ENCODE assay signal across 7 cellular contexts in the genomic region with DNA sequence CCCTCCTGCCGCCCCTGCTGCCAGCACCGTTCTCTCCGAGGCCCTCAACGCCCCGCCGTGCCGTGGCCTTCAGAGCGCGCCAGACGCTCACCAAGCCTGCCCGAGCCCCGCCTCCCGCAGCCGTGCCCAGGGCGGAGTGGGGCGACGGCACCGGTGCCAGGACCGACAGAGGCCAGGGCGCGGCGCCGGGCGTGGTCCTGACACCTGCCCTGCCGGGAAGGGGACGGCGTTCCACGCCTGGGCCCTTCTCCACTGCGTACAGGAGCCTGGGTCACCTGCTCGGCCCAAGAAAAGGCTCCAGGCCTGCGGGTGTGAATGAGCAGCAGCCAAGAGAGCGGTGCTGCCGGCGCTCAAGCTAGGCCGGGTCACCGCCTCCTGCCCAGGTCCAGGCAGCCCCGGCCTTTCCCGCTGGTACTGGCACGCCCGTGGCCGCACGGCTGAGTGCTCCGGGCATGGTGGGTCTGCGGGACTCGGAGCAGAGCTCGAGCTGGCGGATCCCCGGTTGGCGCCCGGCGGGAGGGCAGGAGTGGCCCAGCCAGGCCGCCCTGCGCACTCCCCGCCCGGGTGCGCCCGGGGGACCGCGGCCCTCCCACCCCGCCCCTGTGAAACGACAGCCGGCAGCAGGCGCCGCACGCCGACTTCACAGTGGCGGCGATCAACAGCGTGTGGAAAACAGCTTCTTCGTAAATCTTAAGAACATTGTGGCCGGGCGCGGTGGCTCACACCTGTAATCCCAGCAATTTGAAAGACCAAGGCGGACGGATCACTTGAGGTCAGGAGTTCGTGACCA. TPM values are rescaled to one million over a fixed set of nuclear protein-coding genes. Genes with fewer than 3 reads are reported as not detected.
DNase-seq lines count a peak whose midpoint lies in the region; ATAC-seq and TF ChIP-seq lines count a peak whose summit lies in the region.

No MANE protein-coding gene starts in this region.

- H4K20me1 ChIP-seq in MM.1S (ENCODE audit: insufficient read depth, low read length), result no peaks in the 10 kb centered on the region
- H4K20me1 ChIP-seq in hepatocyte (ENCODE audit: insufficient read depth, poor library complexity, severe bottlenecking), result no peaks in the 10 kb centered on the region

- no peaks in the 10 kb centered on the region for H3K9me3 ChIP-seq in MM.1S (replicated peaks; ENCODE audit: insufficient read depth, low read length)
- no peaks in the 10 kb centered on the region for H3K9me3 ChIP-seq in hepatocyte (ENCODE audit: low read depth)
- peaks cover 0 to 5% (median 2%) of the 10 kb centered on the region in 4 donors for H3K9me3 ChIP-seq in sigmoid colon
- no peaks in the 10 kb centered on the region; the same call in 1 of the 2 replicates for H3K9me3 ChIP-seq in SJCRH30 (replicated peaks)

- no peak for TF ChIP-seq EP300 in sigmoid colon (IDR thresholded peaks at IDR 0.05)

- DNase-seq in MM.1S, result no peak
- DNase-seq in activated T-helper 9 cell treated with anti-CD3 and anti-CD28 coated beads, Interleukin-2, amount 50 U/mL, for 16 hours (ENCODE audit: low read depth), result peak; percentile 30
- DNase-seq in hepatocyte (ENCODE audit: low spot score), result peak; percentile 46
- DNase-seq in sigmoid colon, result peak; percentile 60
- DNase-seq in SJCRH30, result no peak

- TF ChIP-seq CTCF in MM.1S (IDR thresholded peaks at IDR 0.05; ENCODE audit: low read length) (no peak), hepatocyte (IDR thresholded peaks at IDR 0.05; ENCODE audit: poor library complexity) (no peak), sigmoid colon (IDR thresholded peaks at IDR 0.05) (no peak)

- H2AFZ ChIP-seq in MM.1S (ENCODE audit: low read length) (peak overlapping the region; percentile 42), hepatocyte (peak overlapping the region; percentile 43)

- ATAC-seq in HG03196 (IDR thresholded peaks at IDR 0.05; ENCODE audit: unreplicated experiment) (no peak), GM18873 (IDR thresholded peaks at IDR 0.05; ENCODE audit: low FRiP score, unreplicated experiment) (no peak)

- H3K4me2 ChIP-seq in MM.1S (ENCODE audit: low read depth, low read length), result peak overlapping the region; percentile 84
- H3K4me2 ChIP-seq in hepatocyte, result peak overlapping the region; percentile 93

- no peak overlapping the region for H3K9ac ChIP-seq in MM.1S (ENCODE audit: low read length)

- H3K36me3 ChIP-seq in MM.1S (replicated peaks; ENCODE audit: insufficient read depth, low read length), result no peaks in the 10 kb centered on the region
- H3K36me3 ChIP-seq in hepatocyte (replicated peaks; ENCODE audit: insufficient read depth, low read depth), result no peaks in the 10 kb centered on the region
- no peaks in the 10 kb centered on the region for H3K36me3 ChIP-seq in sigmoid colon
- no peaks in the 10 kb centered on the region for H3K36me3 ChIP-seq in SJCRH30

- H3K27ac ChIP-seq in MM.1S (ENCODE audit: low read length) (no peak overlapping the region), hepatocyte (no peak overlapping the region), sigmoid colon (peak overlapping the region in 1 of 4 donors; percentile 77), SJCRH30 (no peak overlapping the region)

- H3K4me1 ChIP-seq in MM.1S (ENCODE audit: low read length) (no peaks in the 10 kb centered on the region), hepatocyte (ENCODE audit: insufficient read depth) (peaks cover 29% of the 10 kb centered on the region), sigmoid colon (peaks cover 0 to 43% (median 37%) of the 10 kb centered on the region in 4 donors), SJCRH30 (peaks cover 11% of the 10 kb centered on the region)

- 3% methylated on average over 26 of the region's 76 CpGs for WGBS in hepatocyte (ENCODE audit: low lambda C conversion rate, missing lambda C conversion rate)
- WGBS in sigmoid colon, 2 donors, result 3 to 5% methylated on average over 76 of the region's 76 CpGs

- intact Hi-C loops in sigmoid colon (cut with DNase I), result loop anchor here (10.0 kb wide), 1 partner anchor 80 kb away; no protein-coding TSS in a partner anchor

- H3K27me3 ChIP-seq in MM.1S (replicated peaks; ENCODE audit: insufficient read depth, low read length), result peaks cover 9% of the 10 kb centered on the region; the same call in 1 of the 2 replicates
- peaks cover 53% of the 10 kb centered on the region for H3K27me3 ChIP-seq in hepatocyte
- H3K27me3 ChIP-seq in sigmoid colon, result peaks cover 39 to 85% (median 65%) of the 10 kb centered on the region in 3 donors
- H3K27me3 ChIP-seq in SJCRH30, result peaks cover 3% of the 10 kb centered on the region; the same call in 1 of the 2 replicates

- H3F3A ChIP-seq in MM.1S (ENCODE audit: insufficient read depth, low read length), result no peaks in the 10 kb centered on the region

- H3K79me2 ChIP-seq in MM.1S (ENCODE audit: low read length) (no peaks in the 10 kb centered on the region), hepatocyte (no peaks in the 10 kb centered on the region)

- H3K9me2 ChIP-seq in MM.1S (replicated peaks; ENCODE audit: insufficient read depth, low read length), result no peaks in the 10 kb centered on the region
- H3K9me2 ChIP-seq in hepatocyte (replicated peaks; ENCODE audit: insufficient read depth), result no peaks in the 10 kb centered on the region

- no peak for TF ChIP-seq POLR2A in sigmoid colon (IDR thresholded peaks at IDR 0.05)

- H3K4me3 ChIP-seq in MM.1S (ENCODE audit: low read length) (peak overlapping the region; percentile 52), hepatocyte (peak overlapping the region; percentile 10), sigmoid colon (peak overlapping the region in 3 of 4 donors; percentile 36 to 51 (median 49)), SJCRH30 (no peak overlapping the region)

RNA-seq across cellular contexts. Expression of gene OCA2, which starts 4.2 kb away (rescaled TPM):
- total RNA-seq in hepatocyte (22.6 and 25.1 TPM in 2 replicates), sigmoid colon (under 1 TPM in 1 of 4 donors, not detected in 3; 0.36 TPM)
- polyA plus RNA-seq in hepatocyte (19.8 and 27.7 TPM in 2 replicates), sigmoid colon (under 1 TPM in 1 of 3 donors, not detected in 2; 0.41 TPM)
- total RNA-seq in SJCRH30 (2014; rRNA removed; shearing (Covaris generic)), result not detected in 2 replicates

Comparison
In these comparisons a context has a peak if more than half of its experiments do, and no peak if none do; other contexts are left out.
1. DNase-seq: peak in activated T-helper 9 cell treated with anti-CD3 and anti-CD28 coated beads, Interleukin-2, amount 50 U/mL, for 16 hours (single experiment), hepatocyte (single experiment) and sigmoid colon (single experiment); none in MM.1S (single experiment) and SJCRH30 (0 of 2).
2. RNA of gene OCA2, which starts 4.2 kb away (total RNA-seq): 22.6 to 25.1 TPM in hepatocyte; not detected in SJCRH30 and 0.36 TPM in sigmoid colon; every median in the first group is over 10 times any median in the second.